1 cellular context compared by ENCODE assay signal in the genomic region with DNA sequence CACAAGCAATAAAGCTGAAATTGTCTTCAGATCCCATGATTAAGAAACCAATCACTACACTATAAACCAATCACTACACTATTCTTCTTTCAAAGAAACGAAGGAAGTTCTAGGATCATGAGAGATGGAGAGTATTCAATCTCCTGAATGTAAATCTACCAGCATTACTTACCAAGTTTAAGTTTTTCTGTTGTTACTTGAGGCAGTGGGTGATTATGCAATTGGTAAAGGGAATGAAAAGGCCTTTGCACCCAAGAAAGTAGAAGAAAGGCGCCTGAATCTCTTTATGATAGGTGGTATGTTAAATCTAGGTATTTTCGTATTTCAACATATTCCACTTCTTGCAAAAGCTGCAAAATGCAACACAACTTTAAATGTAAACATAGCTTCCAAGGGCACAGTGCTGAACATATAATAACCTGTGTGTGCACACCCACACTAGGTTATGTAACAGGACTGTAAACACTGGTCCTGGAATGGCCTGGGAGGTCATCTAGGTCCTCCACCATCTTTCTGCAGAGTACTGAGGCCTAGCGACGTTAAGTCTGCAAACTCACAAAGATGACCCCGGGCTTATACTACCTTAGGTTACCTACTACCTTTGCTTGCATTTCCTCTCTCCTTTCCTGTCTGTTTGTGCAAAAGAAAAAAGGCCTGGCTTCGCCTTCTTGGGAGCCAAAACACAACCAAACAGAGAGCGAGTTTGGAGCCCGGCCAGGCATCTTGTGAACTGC.
TF ChIP-seq lines count a peak whose summit lies in the region.

No MANE protein-coding gene starts in this region.

TF ChIP-seq in K562, 482 proteins besides CTCF, POLR2A, EP300 and RAD21 (continued from another document and continues in another):
- TF ChIP-seq, protein P1, sequence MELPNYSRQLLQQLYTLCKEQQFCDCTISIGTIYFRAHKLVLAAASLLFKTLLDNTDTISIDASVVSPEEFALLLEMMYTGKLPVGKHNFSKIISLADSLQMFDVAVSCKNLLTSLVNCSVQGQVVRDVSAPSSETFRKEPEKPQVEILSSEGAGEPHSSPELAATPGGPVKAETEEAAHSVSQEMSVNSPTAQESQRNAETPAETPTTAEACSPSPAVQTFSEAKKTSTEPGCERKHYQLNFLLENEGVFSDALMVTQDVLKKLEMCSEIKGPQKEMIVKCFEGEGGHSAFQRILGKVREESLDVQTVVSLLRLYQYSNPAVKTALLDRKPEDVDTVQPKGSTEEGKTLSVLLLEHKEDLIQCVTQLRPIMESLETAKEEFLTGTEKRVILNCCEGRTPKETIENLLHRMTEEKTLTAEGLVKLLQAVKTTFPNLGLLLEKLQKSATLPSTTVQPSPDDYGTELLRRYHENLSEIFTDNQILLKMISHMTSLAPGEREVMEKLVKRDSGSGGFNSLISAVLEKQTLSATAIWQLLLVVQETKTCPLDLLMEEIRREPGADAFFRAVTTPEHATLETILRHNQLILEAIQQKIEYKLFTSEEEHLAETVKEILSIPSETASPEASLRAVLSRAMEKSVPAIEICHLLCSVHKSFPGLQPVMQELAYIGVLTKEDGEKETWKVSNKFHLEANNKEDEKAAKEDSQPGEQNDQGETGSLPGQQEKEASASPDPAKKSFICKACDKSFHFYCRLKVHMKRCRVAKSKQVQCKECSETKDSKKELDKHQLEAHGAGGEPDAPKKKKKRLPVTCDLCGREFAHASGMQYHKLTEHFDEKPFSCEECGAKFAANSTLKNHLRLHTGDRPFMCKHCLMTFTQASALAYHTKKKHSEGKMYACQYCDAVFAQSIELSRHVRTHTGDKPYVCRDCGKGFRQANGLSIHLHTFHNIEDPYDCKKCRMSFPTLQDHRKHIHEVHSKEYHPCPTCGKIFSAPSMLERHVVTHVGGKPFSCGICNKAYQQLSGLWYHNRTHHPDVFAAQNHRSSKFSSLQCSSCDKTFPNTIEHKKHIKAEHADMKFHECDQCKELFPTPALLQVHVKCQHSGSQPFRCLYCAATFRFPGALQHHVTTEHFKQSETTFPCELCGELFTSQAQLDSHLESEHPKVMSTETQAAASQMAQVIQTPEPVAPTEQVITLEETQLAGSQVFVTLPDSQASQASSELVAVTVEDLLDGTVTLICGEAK (IDR thresholded peaks at IDR 0.05) = peak; percentile 33; the same call in 1 of the 2 replicates
- TF ChIP-seq, protein P1 (CRISPR knock-in tag; IDR thresholded peaks at IDR 0.05) = no peak
- TF ChIP-seq HSF4 (CRISPR knock-in tag; IDR thresholded peaks at IDR 0.05; ENCODE audit: borderline replicate concordance) (no peak), TBP (optimal IDR thresholded peaks at IDR 0.05; ENCODE audit: low read depth, low read length) (no peak), ZNF778 (CRISPR knock-in tag; IDR thresholded peaks at IDR 0.05) (0 out of 2 replicates have a peak, but pooled peaks have one; percentile 29), XRCC5 (IDR thresholded peaks at IDR 0.05; ENCODE audit: low read depth, low read length) (peak; percentile 36; the same call in 1 of the 2 replicates), DPF2 (IDR thresholded peaks at IDR 0.05) (0 out of 2 replicates have a peak, but pooled peaks have one; percentile 7), CEBPB (tag; IDR thresholded peaks at IDR 0.05) (peak; percentile 90), ZNF699 (CRISPR knock-in tag; IDR thresholded peaks at IDR 0.05; ENCODE audit: insufficient replicate concordance) (no peak), CHD1 (IDR thresholded peaks at IDR 0.05; ENCODE audit: low read length) (no peak), BRD4 (IDR thresholded peaks at IDR 0.05) (no peak), CEBPG (CRISPR knock-in tag; IDR thresholded peaks at IDR 0.05) (no peak; the same call in 1 of the 2 replicates), CEBPG (tag; conservative IDR thresholded peaks at IDR 0.05 in 1 of 2, IDR thresholded peaks at IDR 0.05 in 1 of 2) (peak; percentile 67 to 71), DNMT1 (IDR thresholded peaks at IDR 0.05) (no peak), SPI1 (IDR thresholded peaks at IDR 0.05; ENCODE audit: borderline replicate concordance, low read depth, low read length) (no peak), NCOR1 (IDR thresholded peaks at IDR 0.05) (peak; percentile 25; the same call in 1 of the 2 replicates), SP1 (CRISPR knock-in tag; IDR thresholded peaks at IDR 0.05) (no peak), NFIC (IDR thresholded peaks at IDR 0.05) (peak; percentile 77), ZFX (CRISPR knock-in tag; IDR thresholded peaks at IDR 0.05) (peak; percentile 23; the same call in 1 of the 2 replicates), NR2C2 (CRISPR knock-in tag; IDR thresholded peaks at IDR 0.05) (no peak), NR2C2 (tag; IDR thresholded peaks at IDR 0.05) (peak; percentile 76), POLR3G (IDR thresholded peaks at IDR 0.05; ENCODE audit: extremely low read depth, insufficient read length, insufficient replicate concordance) (no peak), FOXA3 (CRISPR knock-in tag; conservative IDR thresholded peaks at IDR 0.05 in 1 of 2, IDR thresholded peaks at IDR 0.05 in 1 of 2) (peak in 1 of 2 experiments; percentile 64; a peak in 1 of 4 replicates), TEAD4 (IDR thresholded peaks at IDR 0.05; ENCODE audit: low read length) (peak; percentile 5; the same call in 1 of the 2 replicates), TEAD4 (CRISPR knock-in tag; IDR thresholded peaks at IDR 0.05; ENCODE audit: borderline replicate concordance) (no peak), CBX5 (IDR thresholded peaks at IDR 0.05; ENCODE audit: borderline replicate concordance, low read depth) (no peak), FOXK2 (conservative IDR thresholded peaks at IDR 0.05 in 1 of 2, IDR thresholded peaks at IDR 0.05 in 1 of 2; ENCODE audit: low read depth in 2 of 2) (peak; percentile 69 to 84; a peak in 3 of 4 replicates), ZNF696 (CRISPR knock-in tag; conservative IDR thresholded peaks at IDR 0.05) (no peak)
- TF ChIP-seq, protein P2, sequence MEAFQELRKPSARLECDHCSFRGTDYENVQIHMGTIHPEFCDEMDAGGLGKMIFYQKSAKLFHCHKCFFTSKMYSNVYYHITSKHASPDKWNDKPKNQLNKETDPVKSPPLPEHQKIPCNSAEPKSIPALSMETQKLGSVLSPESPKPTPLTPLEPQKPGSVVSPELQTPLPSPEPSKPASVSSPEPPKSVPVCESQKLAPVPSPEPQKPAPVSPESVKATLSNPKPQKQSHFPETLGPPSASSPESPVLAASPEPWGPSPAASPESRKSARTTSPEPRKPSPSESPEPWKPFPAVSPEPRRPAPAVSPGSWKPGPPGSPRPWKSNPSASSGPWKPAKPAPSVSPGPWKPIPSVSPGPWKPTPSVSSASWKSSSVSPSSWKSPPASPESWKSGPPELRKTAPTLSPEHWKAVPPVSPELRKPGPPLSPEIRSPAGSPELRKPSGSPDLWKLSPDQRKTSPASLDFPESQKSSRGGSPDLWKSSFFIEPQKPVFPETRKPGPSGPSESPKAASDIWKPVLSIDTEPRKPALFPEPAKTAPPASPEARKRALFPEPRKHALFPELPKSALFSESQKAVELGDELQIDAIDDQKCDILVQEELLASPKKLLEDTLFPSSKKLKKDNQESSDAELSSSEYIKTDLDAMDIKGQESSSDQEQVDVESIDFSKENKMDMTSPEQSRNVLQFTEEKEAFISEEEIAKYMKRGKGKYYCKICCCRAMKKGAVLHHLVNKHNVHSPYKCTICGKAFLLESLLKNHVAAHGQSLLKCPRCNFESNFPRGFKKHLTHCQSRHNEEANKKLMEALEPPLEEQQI (IDR thresholded peaks at IDR 0.05) = peak; percentile 24; the same call in 1 of the 2 replicates
- TF ChIP-seq, protein P3, sequence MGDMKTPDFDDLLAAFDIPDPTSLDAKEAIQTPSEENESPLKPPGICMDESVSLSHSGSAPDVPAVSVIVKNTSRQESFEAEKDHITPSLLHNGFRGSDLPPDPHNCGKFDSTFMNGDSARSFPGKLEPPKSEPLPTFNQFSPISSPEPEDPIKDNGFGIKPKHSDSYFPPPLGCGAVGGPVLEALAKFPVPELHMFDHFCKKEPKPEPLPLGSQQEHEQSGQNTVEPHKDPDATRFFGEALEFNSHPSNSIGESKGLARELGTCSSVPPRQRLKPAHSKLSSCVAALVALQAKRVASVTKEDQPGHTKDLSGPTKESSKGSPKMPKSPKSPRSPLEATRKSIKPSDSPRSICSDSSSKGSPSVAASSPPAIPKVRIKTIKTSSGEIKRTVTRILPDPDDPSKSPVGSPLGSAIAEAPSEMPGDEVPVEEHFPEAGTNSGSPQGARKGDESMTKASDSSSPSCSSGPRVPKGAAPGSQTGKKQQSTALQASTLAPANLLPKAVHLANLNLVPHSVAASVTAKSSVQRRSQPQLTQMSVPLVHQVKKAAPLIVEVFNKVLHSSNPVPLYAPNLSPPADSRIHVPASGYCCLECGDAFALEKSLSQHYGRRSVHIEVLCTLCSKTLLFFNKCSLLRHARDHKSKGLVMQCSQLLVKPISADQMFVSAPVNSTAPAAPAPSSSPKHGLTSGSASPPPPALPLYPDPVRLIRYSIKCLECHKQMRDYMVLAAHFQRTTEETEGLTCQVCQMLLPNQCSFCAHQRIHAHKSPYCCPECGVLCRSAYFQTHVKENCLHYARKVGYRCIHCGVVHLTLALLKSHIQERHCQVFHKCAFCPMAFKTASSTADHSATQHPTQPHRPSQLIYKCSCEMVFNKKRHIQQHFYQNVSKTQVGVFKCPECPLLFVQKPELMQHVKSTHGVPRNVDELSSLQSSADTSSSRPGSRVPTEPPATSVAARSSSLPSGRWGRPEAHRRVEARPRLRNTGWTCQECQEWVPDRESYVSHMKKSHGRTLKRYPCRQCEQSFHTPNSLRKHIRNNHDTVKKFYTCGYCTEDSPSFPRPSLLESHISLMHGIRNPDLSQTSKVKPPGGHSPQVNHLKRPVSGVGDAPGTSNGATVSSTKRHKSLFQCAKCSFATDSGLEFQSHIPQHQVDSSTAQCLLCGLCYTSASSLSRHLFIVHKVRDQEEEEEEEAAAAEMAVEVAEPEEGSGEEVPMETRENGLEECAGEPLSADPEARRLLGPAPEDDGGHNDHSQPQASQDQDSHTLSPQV (IDR thresholded peaks at IDR 0.05) = peak; percentile 55; the same call in 1 of the 2 replicates
- TF ChIP-seq, protein P4, sequence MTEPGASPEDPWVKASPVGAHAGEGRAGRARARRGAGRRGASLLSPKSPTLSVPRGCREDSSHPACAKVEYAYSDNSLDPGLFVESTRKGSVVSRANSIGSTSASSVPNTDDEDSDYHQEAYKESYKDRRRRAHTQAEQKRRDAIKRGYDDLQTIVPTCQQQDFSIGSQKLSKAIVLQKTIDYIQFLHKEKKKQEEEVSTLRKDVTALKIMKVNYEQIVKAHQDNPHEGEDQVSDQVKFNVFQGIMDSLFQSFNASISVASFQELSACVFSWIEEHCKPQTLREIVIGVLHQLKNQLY (CRISPR knock-in tag; conservative IDR thresholded peaks at IDR 0.05) = 0 out of 4 replicates have a peak, but pooled peaks of 1 of the 2 experiments have one; percentile 27
- TF ChIP-seq, protein P5, sequence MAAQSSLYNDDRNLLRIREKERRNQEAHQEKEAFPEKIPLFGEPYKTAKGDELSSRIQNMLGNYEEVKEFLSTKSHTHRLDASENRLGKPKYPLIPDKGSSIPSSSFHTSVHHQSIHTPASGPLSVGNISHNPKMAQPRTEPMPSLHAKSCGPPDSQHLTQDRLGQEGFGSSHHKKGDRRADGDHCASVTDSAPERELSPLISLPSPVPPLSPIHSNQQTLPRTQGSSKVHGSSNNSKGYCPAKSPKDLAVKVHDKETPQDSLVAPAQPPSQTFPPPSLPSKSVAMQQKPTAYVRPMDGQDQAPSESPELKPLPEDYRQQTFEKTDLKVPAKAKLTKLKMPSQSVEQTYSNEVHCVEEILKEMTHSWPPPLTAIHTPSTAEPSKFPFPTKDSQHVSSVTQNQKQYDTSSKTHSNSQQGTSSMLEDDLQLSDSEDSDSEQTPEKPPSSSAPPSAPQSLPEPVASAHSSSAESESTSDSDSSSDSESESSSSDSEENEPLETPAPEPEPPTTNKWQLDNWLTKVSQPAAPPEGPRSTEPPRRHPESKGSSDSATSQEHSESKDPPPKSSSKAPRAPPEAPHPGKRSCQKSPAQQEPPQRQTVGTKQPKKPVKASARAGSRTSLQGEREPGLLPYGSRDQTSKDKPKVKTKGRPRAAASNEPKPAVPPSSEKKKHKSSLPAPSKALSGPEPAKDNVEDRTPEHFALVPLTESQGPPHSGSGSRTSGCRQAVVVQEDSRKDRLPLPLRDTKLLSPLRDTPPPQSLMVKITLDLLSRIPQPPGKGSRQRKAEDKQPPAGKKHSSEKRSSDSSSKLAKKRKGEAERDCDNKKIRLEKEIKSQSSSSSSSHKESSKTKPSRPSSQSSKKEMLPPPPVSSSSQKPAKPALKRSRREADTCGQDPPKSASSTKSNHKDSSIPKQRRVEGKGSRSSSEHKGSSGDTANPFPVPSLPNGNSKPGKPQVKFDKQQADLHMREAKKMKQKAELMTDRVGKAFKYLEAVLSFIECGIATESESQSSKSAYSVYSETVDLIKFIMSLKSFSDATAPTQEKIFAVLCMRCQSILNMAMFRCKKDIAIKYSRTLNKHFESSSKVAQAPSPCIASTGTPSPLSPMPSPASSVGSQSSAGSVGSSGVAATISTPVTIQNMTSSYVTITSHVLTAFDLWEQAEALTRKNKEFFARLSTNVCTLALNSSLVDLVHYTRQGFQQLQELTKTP (IDR thresholded peaks at IDR 0.05; ENCODE audit: low read depth in 1 of 2, partially characterized antibody in 2 of 2) = no peak
- TF ChIP-seq, protein P6, sequence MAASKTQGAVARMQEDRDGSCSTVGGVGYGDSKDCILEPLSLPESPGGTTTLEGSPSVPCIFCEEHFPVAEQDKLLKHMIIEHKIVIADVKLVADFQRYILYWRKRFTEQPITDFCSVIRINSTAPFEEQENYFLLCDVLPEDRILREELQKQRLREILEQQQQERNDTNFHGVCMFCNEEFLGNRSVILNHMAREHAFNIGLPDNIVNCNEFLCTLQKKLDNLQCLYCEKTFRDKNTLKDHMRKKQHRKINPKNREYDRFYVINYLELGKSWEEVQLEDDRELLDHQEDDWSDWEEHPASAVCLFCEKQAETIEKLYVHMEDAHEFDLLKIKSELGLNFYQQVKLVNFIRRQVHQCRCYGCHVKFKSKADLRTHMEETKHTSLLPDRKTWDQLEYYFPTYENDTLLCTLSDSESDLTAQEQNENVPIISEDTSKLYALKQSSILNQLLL (CRISPR knock-in tag; IDR thresholded peaks at IDR 0.05; ENCODE audit: borderline replicate concordance) = no peak
